1 cellular context compared by ENCODE assay signal in the genomic region with DNA sequence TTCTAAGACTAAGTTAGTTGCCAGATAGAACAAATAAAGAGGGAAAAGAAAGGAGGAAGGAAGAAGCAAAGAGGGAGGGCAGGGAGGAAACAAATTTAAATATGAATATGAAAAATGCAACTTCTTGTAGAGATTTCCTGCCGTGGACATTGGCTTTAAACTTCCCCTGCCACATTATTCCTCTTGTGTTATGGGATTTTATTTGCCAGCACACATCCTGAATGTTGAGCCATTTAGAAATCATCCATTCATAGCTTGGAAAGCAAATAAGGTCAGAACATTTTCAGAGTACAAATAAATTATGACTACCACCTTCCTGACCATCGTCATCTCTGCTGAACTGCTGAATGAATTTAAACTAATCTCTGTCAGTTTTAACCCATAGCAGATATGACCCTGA.
TF ChIP-seq lines count a peak whose summit lies in the region.

No MANE protein-coding gene starts in this region.

TF ChIP-seq in GM23338, 12 proteins besides CTCF, POLR2A, EP300 and RAD21 (continued from another document):
- TF ChIP-seq, protein P1, sequence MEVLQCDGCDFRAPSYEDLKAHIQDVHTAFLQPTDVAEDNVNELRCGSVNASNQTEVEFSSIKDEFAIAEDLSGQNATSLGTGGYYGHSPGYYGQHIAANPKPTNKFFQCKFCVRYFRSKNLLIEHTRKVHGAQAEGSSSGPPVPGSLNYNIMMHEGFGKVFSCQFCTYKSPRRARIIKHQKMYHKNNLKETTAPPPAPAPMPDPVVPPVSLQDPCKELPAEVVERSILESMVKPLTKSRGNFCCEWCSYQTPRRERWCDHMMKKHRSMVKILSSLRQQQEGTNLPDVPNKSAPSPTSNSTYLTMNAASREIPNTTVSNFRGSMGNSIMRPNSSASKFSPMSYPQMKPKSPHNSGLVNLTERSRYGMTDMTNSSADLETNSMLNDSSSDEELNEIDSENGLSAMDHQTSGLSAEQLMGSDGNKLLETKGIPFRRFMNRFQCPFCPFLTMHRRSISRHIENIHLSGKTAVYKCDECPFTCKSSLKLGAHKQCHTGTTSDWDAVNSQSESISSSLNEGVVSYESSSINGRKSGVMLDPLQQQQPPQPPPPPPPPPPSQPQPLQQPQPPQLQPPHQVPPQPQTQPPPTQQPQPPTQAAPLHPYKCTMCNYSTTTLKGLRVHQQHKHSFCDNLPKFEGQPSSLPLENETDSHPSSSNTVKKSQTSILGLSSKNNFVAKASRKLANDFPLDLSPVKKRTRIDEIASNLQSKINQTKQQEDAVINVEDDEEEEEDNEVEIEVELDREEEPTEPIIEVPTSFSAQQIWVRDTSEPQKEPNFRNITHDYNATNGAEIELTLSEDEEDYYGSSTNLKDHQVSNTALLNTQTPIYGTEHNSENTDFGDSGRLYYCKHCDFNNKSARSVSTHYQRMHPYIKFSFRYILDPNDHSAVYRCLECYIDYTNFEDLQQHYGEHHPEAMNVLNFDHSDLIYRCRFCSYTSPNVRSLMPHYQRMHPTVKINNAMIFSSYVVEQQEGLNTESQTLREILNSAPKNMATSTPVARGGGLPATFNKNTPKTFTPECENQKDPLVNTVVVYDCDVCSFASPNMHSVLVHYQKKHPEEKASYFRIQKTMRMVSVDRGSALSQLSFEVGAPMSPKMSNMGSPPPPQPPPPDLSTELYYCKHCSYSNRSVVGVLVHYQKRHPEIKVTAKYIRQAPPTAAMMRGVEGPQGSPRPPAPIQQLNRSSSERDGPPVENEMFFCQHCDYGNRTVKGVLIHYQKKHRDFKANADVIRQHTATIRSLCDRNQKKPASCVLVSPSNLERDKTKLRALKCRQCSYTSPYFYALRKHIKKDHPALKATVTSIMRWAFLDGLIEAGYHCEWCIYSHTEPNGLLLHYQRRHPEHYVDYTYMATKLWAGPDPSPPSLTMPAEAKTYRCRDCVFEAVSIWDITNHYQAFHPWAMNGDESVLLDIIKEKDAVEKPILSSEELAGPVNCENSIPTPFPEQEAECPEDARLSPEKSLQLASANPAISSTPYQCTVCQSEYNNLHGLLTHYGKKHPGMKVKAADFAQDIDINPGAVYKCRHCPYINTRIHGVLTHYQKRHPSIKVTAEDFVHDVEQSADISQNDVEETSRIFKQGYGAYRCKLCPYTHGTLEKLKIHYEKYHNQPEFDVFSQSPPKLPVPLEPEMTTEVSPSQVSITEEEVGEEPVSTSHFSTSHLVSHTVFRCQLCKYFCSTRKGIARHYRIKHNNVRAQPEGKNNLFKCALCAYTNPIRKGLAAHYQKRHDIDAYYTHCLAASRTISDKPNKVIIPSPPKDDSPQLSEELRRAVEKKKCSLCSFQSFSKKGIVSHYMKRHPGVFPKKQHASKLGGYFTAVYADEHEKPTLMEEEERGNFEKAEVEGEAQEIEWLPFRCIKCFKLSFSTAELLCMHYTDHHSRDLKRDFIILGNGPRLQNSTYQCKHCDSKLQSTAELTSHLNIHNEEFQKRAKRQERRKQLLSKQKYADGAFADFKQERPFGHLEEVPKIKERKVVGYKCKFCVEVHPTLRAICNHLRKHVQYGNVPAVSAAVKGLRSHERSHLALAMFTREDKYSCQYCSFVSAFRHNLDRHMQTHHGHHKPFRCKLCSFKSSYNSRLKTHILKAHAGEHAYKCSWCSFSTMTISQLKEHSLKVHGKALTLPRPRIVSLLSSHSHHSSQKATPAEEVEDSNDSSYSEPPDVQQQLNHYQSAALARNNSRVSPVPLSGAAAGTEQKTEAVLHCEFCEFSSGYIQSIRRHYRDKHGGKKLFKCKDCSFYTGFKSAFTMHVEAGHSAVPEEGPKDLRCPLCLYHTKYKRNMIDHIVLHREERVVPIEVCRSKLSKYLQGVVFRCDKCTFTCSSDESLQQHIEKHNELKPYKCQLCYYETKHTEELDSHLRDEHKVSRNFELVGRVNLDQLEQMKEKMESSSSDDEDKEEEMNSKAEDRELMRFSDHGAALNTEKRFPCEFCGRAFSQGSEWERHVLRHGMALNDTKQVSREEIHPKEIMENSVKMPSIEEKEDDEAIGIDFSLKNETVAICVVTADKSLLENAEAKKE (CRISPR knock-in tag; IDR thresholded peaks at IDR 0.05) = no peak
- TF ChIP-seq CREB1 (CRISPR knock-in tag; IDR thresholded peaks at IDR 0.05; ENCODE audit: low read depth) = no peak
- no peak for TF ChIP-seq STAT1 (IDR thresholded peaks at IDR 0.05; ENCODE audit: unreplicated experiment)
- TF ChIP-seq EZH2phosphoT487 (IDR thresholded peaks at IDR 0.05; ENCODE audit: unreplicated experiment) = no peak
- TF ChIP-seq ZNF114 (CRISPR knock-in tag; IDR thresholded peaks at IDR 0.05) = no peak
